20 cellular contexts compared by ENCODE assay signal in genomic region chr5:75667586-75667985, GRCh38. TPM values are rescaled to one million over a fixed set of nuclear protein-coding genes. Genes with fewer than 3 reads are reported as not detected.
DNase-seq lines count a peak whose midpoint lies in the region; ATAC-seq, FAIRE-seq and TF ChIP-seq lines count a peak whose summit lies in the region.
"Had no signal": no experiment of that assay in that cellular context is flagged by ENCODE, and none has a peak within 500 bp of the region (broad histone marks: within the 10 kb centered on the region; RNA-seq: fewer than 3 reads in every experiment).

No MANE protein-coding gene starts in this region.

- TF ChIP-seq POLR2A in HepG2 (IDR thresholded peaks at IDR 0.05; ENCODE audit: insufficient read depth in 1 of 2, low read depth in 2 of 2, low read length in 2 of 2) (no peak), right lobe of liver (IDR thresholded peaks at IDR 0.05) (no peak)

- BruUV-seq in HepG2 (replicated peaks; lab: Mats Ljungman, UMichigan): no TSS peak

- H2AFZ ChIP-seq in HepG2 (ENCODE audit: low read length): no peak overlapping the region

- H3K27ac ChIP-seq in HepG2 (ENCODE audit: extremely low read length, insufficient read depth, low read length) (no peak overlapping the region), right lobe of liver (no peak overlapping the region)

- H3K9ac ChIP-seq in HepG2 (ENCODE audit: insufficient read depth, low read depth, low read length): no peak overlapping the region

- TF ChIP-seq EP300 in HepG2 (IDR thresholded peaks at IDR 0.05; ENCODE audit: low read depth in 2 of 2, low read length in 2 of 2): no peak
- no peak for TF ChIP-seq EP300 in HepG2 (CRISPR knock-in tag; IDR thresholded peaks at IDR 0.05; ENCODE audit: borderline replicate concordance)

- peaks cover 20% of the 10 kb centered on the region for H3K36me3 Mint-ChIP-seq in activated CD8-positive, alpha-beta T cell treated with anti-CD3 and anti-CD28 coated beads, Interleukin-2, amount 10 ng/mL, durations not matched to agents 7 days and 5 days (ENCODE audit: low read depth)

- CTCF ChIA-PET in HepG2 (lab: Yijun Ruan, JAX; ENCODE audit: low intra/inter-chr PET ratio, low total read pairs): no interaction called here
- CTCF ChIA-PET in activated CD8-positive, alpha-beta T cell treated with anti-CD3 and anti-CD28 coated beads, Interleukin-2, amount 10 ng/mL, durations not matched to agents 7 days and 5 days (lab: Charles Lee): no interaction called here

- H3K4me2 ChIP-seq in HepG2 (ENCODE audit: low read depth, low read length): no peak overlapping the region

- H3K27ac Mint-ChIP-seq in activated CD8-positive, alpha-beta T cell treated with anti-CD3 and anti-CD28 coated beads, Interleukin-2, amount 10 ng/mL, durations not matched to agents 7 days and 5 days: no peak overlapping the region
- H3K27ac Mint-ChIP-seq: T-helper 1 cell treated with Interleukin-12 subunit alpha and Interleukin-12 subunit beta and Interleukin-4 antibody, amounts not matched to agents 30 μg/mL and 1 μg/mL, for 36 hours had no signal

- H3K4me1 ChIP-seq in HepG2 (ENCODE audit: insufficient read depth, low read length) (peaks cover 19% of the 10 kb centered on the region), right lobe of liver (peaks cover 0 to 13% (median 0%) of the 10 kb centered on the region in 4 donors)

- H3K36me3 ChIP-seq in HepG2 (replicated peaks in 1 of 2; ENCODE audit: control insufficient read depth in 1 of 2, insufficient read depth in 2 of 2, low read length in 2 of 2) (no peaks in the 10 kb centered on the region), right lobe of liver (no peaks in the 10 kb centered on the region)
- H3K36me3 ChIP-seq: transverse colon had no signal

- H3K9me3 Mint-ChIP-seq in activated CD8-positive, alpha-beta T cell treated with anti-CD3 and anti-CD28 coated beads, Interleukin-2, amount 10 ng/mL, durations not matched to agents 7 days and 5 days (ENCODE audit: insufficient read depth): no peaks in the 10 kb centered on the region
- H3K9me3 Mint-ChIP-seq: stimulated activated memory B cell treated with anti-CD40 and anti-IgM and Interleukin-4, amounts not matched to agents 10 μg/mL and 1 μg/mL and 100 μg/mL, for 72 hours; T-helper 1 cell treated with Interleukin-12 subunit alpha and Interleukin-12 subunit beta and Interleukin-4 antibody, amounts not matched to agents 30 μg/mL and 1 μg/mL, for 36 hours had no signal

- H3K4me3 ChIP-seq in HepG2 (replicated peaks in 1 of 3; ENCODE audit: insufficient read depth in 1 of 3, low read depth in 2 of 3, low read length in 3 of 3) (no peak overlapping the region), right lobe of liver (no peak overlapping the region)
- H3K4me3 ChIP-seq: spleen, transverse colon had no signal

- no peak for TF ChIP-seq RAD21 in HepG2 (CRISPR knock-in tag; IDR thresholded peaks at IDR 0.05)

- H3K9me3 ChIP-seq in HepG2 (ENCODE audit: low read length) (no peaks in the 10 kb centered on the region), right lobe of liver (no peaks in the 10 kb centered on the region)
- H3K9me3 ChIP-seq: spleen, transverse colon had no signal

- TF ChIP-seq CTCF in HepG2 (CRISPR knock-in tag; IDR thresholded peaks at IDR 0.05): peak; percentile 42
- TF ChIP-seq CTCF in right lobe of liver (IDR thresholded peaks at IDR 0.05): no peak
- TF ChIP-seq CTCF in GM10266 (IDR thresholded peaks at IDR 0.05; ENCODE audit: control insufficient read depth, insufficient read depth, low read depth, missing control alignments): no peak

- 9% methylated on average over 2 of the region's 2 CpGs for WGBS in HepG2 (ENCODE audit: low lambda C conversion rate)
- 47% methylated on average over 2 of the region's 2 CpGs for WGBS in right lobe of liver (ENCODE audit: insufficient coverage, low coverage, low lambda C conversion rate, missing lambda C conversion rate)

- ATAC-seq in HepG2 (0 out of 3 replicates have a peak, but pooled peaks have one; percentile 20), right lobe of liver (no peak), GM21526 (IDR thresholded peaks at IDR 0.05; ENCODE audit: low FRiP score, unreplicated experiment) (no peak)
- ATAC-seq in activated CD8-positive, alpha-beta T cell treated with anti-CD3 and anti-CD28 coated beads, Interleukin-2, amount 10 ng/mL, durations not matched to agents 7 days and 5 days: no peak
- ATAC-seq: activated CD4-positive, CD25-positive, alpha-beta regulatory T cell treated with anti-CD3 and anti-CD28 coated beads, Interleukin-2, amount 50 U/mL, for 24 hours; stimulated activated memory B cell treated with anti-CD40 and anti-IgM and Interleukin-4, amounts not matched to agents 10 μg/mL and 1 μg/mL and 100 μg/mL, for 72 hours had no signal

- intact Hi-C loops in HepG2 (cut with micrococcal nuclease; ENCODE audit: unreplicated experiment): no loop called here
- intact Hi-C loops in right lobe of liver (cut with DNase I): no loop called here

- no peak overlapping the region for H3K4me3 Mint-ChIP-seq in activated CD8-positive, alpha-beta T cell treated with anti-CD3 and anti-CD28 coated beads, Interleukin-2, amount 10 ng/mL, durations not matched to agents 7 days and 5 days
- H3K4me3 Mint-ChIP-seq: stimulated activated memory B cell treated with anti-CD40 and anti-IgM and Interleukin-4, amounts not matched to agents 10 μg/mL and 1 μg/mL and 100 μg/mL, for 72 hours; T-helper 1 cell treated with Interleukin-12 subunit alpha and Interleukin-12 subunit beta and Interleukin-4 antibody, amounts not matched to agents 30 μg/mL and 1 μg/mL, for 36 hours had no signal

- H3K27me3 ChIP-seq in HepG2 (ENCODE audit: control insufficient read depth in 1 of 2, insufficient read depth in 2 of 2, low read length in 2 of 2): no peaks in the 10 kb centered on the region
- H3K27me3 ChIP-seq in right lobe of liver: no peaks in the 10 kb centered on the region
- H3K27me3 ChIP-seq: spleen, transverse colon had no signal

- H4K20me1 ChIP-seq in HepG2 (ENCODE audit: insufficient read depth, low read length): no peaks in the 10 kb centered on the region

- in situ Hi-C loops in HepG2 (cut with HindIII; ENCODE audit: extremely low pct_ligation_motif_present, low pct_unique_long_range_greater_than_20kb): no loop called here

- no peaks in the 10 kb centered on the region for H3K79me2 ChIP-seq in HepG2 (ENCODE audit: insufficient read depth, low read length)

- FAIRE-seq in HepG2 (lab: Jason Lieb, UNC): no peak

- POLR2A ChIA-PET in HepG2 (lab: Yijun Ruan, JAX): no interaction called here
- POLR2A ChIA-PET in activated CD8-positive, alpha-beta T cell treated with anti-CD3 and anti-CD28 coated beads, Interleukin-2, amount 10 ng/mL, durations not matched to agents 7 days and 5 days (lab: Charles Lee): no interaction called here

- peak; percentile 20 for DNase-seq in HepG2 (ENCODE audit: low spot score)
- DNase-seq in right lobe of liver: no peak
- DNase-seq in OCI-M1 (lab: John Stamatoyannopoulos, UW): peak; percentile 22
- DNase-seq in dermis blood vessel endothelial cell: peak; percentile 46
- no peak for DNase-seq in A172 (ENCODE audit: low spot score)
- no peak for DNase-seq in activated CD8-positive, alpha-beta T cell treated with anti-CD3 and anti-CD28 coated beads, Interleukin-2, amount 10 ng/mL, durations not matched to agents 7 days and 5 days
- no peak for DNase-seq in GM10266 (ENCODE audit: extremely low spot score)
- DNase-seq: activated naive CD4-positive, alpha-beta T cell treated with Interleukin-2 at 50 U/mL for 16 hours; Calu3; hypothalamus; left cardiac atrium; NCI-H1694; NCI-H524; spleen; transverse colon had no signal

- H3K4me1 Mint-ChIP-seq in activated CD8-positive, alpha-beta T cell treated with anti-CD3 and anti-CD28 coated beads, Interleukin-2, amount 10 ng/mL, durations not matched to agents 7 days and 5 days (ENCODE audit: low read depth): peaks cover 21% of the 10 kb centered on the region

- H3K27me3 Mint-ChIP-seq in activated CD8-positive, alpha-beta T cell treated with anti-CD3 and anti-CD28 coated beads, Interleukin-2, amount 10 ng/mL, durations not matched to agents 7 days and 5 days (ENCODE audit: low read depth): no peaks in the 10 kb centered on the region
- H3K27me3 Mint-ChIP-seq: progenitor cell of endocrine pancreas; stimulated activated memory B cell treated with anti-CD40 and anti-IgM and Interleukin-4, amounts not matched to agents 10 μg/mL and 1 μg/mL and 100 μg/mL, for 72 hours had no signal

RNA-seq across cellular contexts. Expression of gene POC5, which starts 49.7 kb away (rescaled TPM):
- 9.3 and 13.1 TPM in 2 replicates for total RNA-seq in HepG2 (2016; rRNA removed; fragmentation: Illumina TruSeq; extraction: Trizol)
- total RNA-seq in HepG2 (2016; cell fraction: cytosol; rRNA removed; fragmentation: Illumina TruSeq; extraction: Trizol; ENCODE audit: low read depth): 5.0 and 6.9 TPM in 2 replicates
- 9.2 and 11.7 TPM in 2 replicates for total RNA-seq in HepG2 (2016; cell fraction: insoluble cytoplasmic fraction; rRNA removed; fragmentation: Illumina TruSeq; extraction: Trizol)
- 4.4 and 4.8 TPM in 2 replicates for total RNA-seq in HepG2 (2016; cell fraction: membrane; rRNA removed; fragmentation: Illumina TruSeq; extraction: Trizol)
- 11.7 and 15.5 TPM in 2 replicates for total RNA-seq in HepG2 (2016; cell fraction: nucleus; rRNA removed; fragmentation: Illumina TruSeq; extraction: Trizol)
- 5.7 and 6.9 TPM in 2 replicates for polyA plus RNA-seq in HepG2 (2011; rRNA removed)
- 4.1 and 4.4 TPM in 2 replicates for polyA plus RNA-seq in HepG2 (2011; cell fraction: cytosol; rRNA removed)
- polyA plus RNA-seq in HepG2 (2011; cell fraction: nucleus; rRNA removed): 7.1 and 9.2 TPM in 2 replicates
- 4.7 and 5.9 TPM in 2 replicates for polyA plus RNA-seq in HepG2 (2012)
- polyA plus RNA-seq in HepG2 (2016; cell fraction: cytosol; fragmentation: Illumina TruSeq; extraction: Trizol; ENCODE audit: low read depth): 0.94 and 1.6 TPM in 2 replicates
- polyA plus RNA-seq in HepG2 (2016; cell fraction: insoluble cytoplasmic fraction; fragmentation: Illumina TruSeq; extraction: Trizol; ENCODE audit: low read depth): 9.1 and 9.3 TPM in 2 replicates
- 1.8 TPM in 2 replicates for polyA plus RNA-seq in HepG2 (2016; cell fraction: membrane; fragmentation: Illumina TruSeq; extraction: Trizol; ENCODE audit: low read depth)
- polyA plus RNA-seq in HepG2 (2016; cell fraction: nucleus; fragmentation: Illumina TruSeq; extraction: Trizol; ENCODE audit: insufficient read depth, low read depth): 15.6 and 20.1 TPM in 2 replicates
- 4.7 and 12.2 TPM in 2 replicates for polyA minus RNA-seq in HepG2 (2011; rRNA and poly(A)+ RNA removed; ENCODE audit: low replicate concordance)
- polyA minus RNA-seq in HepG2 (2011; cell fraction: cytosol; rRNA and poly(A)+ RNA removed): 2.9 and 9.3 TPM in 2 replicates
- 25.0 and 26.4 TPM in 2 replicates for polyA minus RNA-seq in HepG2 (2011; cell fraction: nucleus; rRNA and poly(A)+ RNA removed)
- 10 to 100 TPM in 1 of 6 experiments, 1 to 10 TPM in 5; 1.8 to 10.0 (median 2.8) TPM for total RNA-seq in right lobe of liver
- 14.0 and 14.7 TPM in 2 replicates for total RNA-seq in dermis blood vessel endothelial cell
- 40.1 and 44.4 TPM in 2 replicates for total RNA-seq in A172 (2014; rRNA removed; shearing (Covaris generic))
- total RNA-seq in activated CD8-positive, alpha-beta T cell treated with anti-CD3 and anti-CD28 coated beads, Interleukin-2, amount 10 ng/mL, durations not matched to agents 7 days and 5 days: 10 to 100 TPM; 21.3 to 23.9 TPM

RNA-seq across cellular contexts. Expression of gene ANKDD1B, which starts 56.3 kb away (rescaled TPM):
- total RNA-seq in HepG2 (2016; rRNA removed; fragmentation: Illumina TruSeq; extraction: Trizol) (0.14 and 0.27 TPM in 2 replicates), right lobe of liver (under 1 TPM in 2 of 6 experiments, not detected in 4; 0.17 to 0.26 TPM), dermis blood vessel endothelial cell (0.68 and 1.1 TPM in 2 replicates)
- total RNA-seq in HepG2 (2016; cell fraction: cytosol; rRNA removed; fragmentation: Illumina TruSeq; extraction: Trizol; ENCODE audit: low read depth): 0.09 TPM in 1 of 2 replicates, not detected in the other
- total RNA-seq in HepG2 (2016; cell fraction: insoluble cytoplasmic fraction; rRNA removed; fragmentation: Illumina TruSeq; extraction: Trizol): 0.32 and 0.34 TPM in 2 replicates
- total RNA-seq in HepG2 (2016; cell fraction: membrane; rRNA removed; fragmentation: Illumina TruSeq; extraction: Trizol): 0.17 and 0.22 TPM in 2 replicates
- total RNA-seq in HepG2 (2016; cell fraction: nucleus; rRNA removed; fragmentation: Illumina TruSeq; extraction: Trizol): 0.47 and 1.2 TPM in 2 replicates
- 0.12 and 0.16 TPM in 2 replicates for polyA plus RNA-seq in HepG2 (2011; rRNA removed)
- polyA plus RNA-seq in HepG2 (2011; cell fraction: cytosol; rRNA removed): 0.04 and 0.06 TPM in 2 replicates
- 0.43 and 0.56 TPM in 2 replicates for polyA plus RNA-seq in HepG2 (2011; cell fraction: nucleus; rRNA removed)
- 0.19 and 0.20 TPM in 2 replicates for polyA plus RNA-seq in HepG2 (2012)
- 0.06 and 0.08 TPM in 2 replicates for polyA plus RNA-seq in HepG2 (2016; cell fraction: cytosol; fragmentation: Illumina TruSeq; extraction: Trizol; ENCODE audit: low read depth)
- polyA plus RNA-seq in HepG2 (2016; cell fraction: insoluble cytoplasmic fraction; fragmentation: Illumina TruSeq; extraction: Trizol; ENCODE audit: low read depth): 0.22 TPM in 1 of 2 replicates, not detected in the other
- polyA plus RNA-seq in HepG2 (2016; cell fraction: membrane; fragmentation: Illumina TruSeq; extraction: Trizol; ENCODE audit: low read depth): 0.16 TPM in 1 of 2 replicates, not detected in the other
- 0.33 TPM in 2 replicates for polyA plus RNA-seq in HepG2 (2016; cell fraction: nucleus; fragmentation: Illumina TruSeq; extraction: Trizol; ENCODE audit: insufficient read depth, low read depth)
- not detected in 2 replicates for polyA minus RNA-seq in HepG2 (2011; rRNA and poly(A)+ RNA removed; ENCODE audit: low replicate concordance)
- polyA minus RNA-seq in HepG2 (2011; cell fraction: cytosol; rRNA and poly(A)+ RNA removed): not detected in 2 replicates
- polyA minus RNA-seq in HepG2 (2011; cell fraction: nucleus; rRNA and poly(A)+ RNA removed): 1.4 and 2.3 TPM in 2 replicates
- total RNA-seq in A172 (2014; rRNA removed; shearing (Covaris generic)): not detected in 2 replicates
- total RNA-seq in activated CD8-positive, alpha-beta T cell treated with anti-CD3 and anti-CD28 coated beads, Interleukin-2, amount 10 ng/mL, durations not matched to agents 7 days and 5 days: under 1 TPM; 0.18 to 0.32 TPM

Comparison
In these comparisons a context has a peak if more than half of its experiments do, and no peak if none do; other contexts are left out.
1. DNase-seq: peak in HepG2 (single experiment), OCI-M1 (single experiment) and dermis blood vessel endothelial cell (single experiment); none in right lobe of liver (0 of 3), A172 (single experiment), activated CD8-positive, alpha-beta T cell treated with anti-CD3 and anti-CD28 coated beads, Interleukin-2, amount 10 ng/mL, durations not matched to agents 7 days and 5 days (single experiment) and GM10266 (single experiment).